ENCODE assay signal across 9 cellular contexts in genomic region chr2:32715391-32715841, GRCh38.
DNase-seq lines count a peak whose midpoint lies in the region; ATAC-seq and TF ChIP-seq lines count a peak whose summit lies in the region.
"Had no signal": no experiment of that assay in that cellular context is flagged by ENCODE, and none has a peak within 500 bp of the region (broad histone marks: within the 10 kb centered on the region; RNA-seq: fewer than 3 reads in every experiment).

No MANE protein-coding gene starts in this region.

- peaks cover 6% of the 10 kb centered on the region for H3K9me3 Mint-ChIP-seq in chondrocyte (ENCODE audit: low read depth)
- H3K9me3 Mint-ChIP-seq: neural crest cell had no signal

- DNase-seq in GM10266 (ENCODE audit: extremely low spot score) (peak; percentile 56), chondrocyte (ENCODE audit: low spot score) (no peak), AML-193 (lab: John Stamatoyannopoulos, UW) (no peak), NCI-H510A treated with DMSO at 0.1 percent for 48 hours (lab: John Stamatoyannopoulos, UW) (no peak), CD1c-positive myeloid dendritic cell (ENCODE audit: extremely low spot score) (no peak)
- no peak for DNase-seq in activated CD8-positive, alpha-beta memory T cell treated with anti-CD3 and anti-CD28 coated beads, Interleukin-2, amount 50 U/mL, for 48 hours

- no peak overlapping the region for H3K4me3 Mint-ChIP-seq in chondrocyte (ENCODE audit: unreplicated experiment)
- H3K4me3 Mint-ChIP-seq: neural crest cell had no signal

- H3K27ac Mint-ChIP-seq in chondrocyte (ENCODE audit: unreplicated experiment): peak overlapping the region; percentile 68

- TF ChIP-seq CTCF in GM10266 (IDR thresholded peaks at IDR 0.05; ENCODE audit: control insufficient read depth, insufficient read depth, low read depth, missing control alignments) (no peak), chondrocyte (IDR thresholded peaks at IDR 0.05) (no peak)

- peak; percentile 92 for ATAC-seq in GM19452 (IDR thresholded peaks at IDR 0.05; ENCODE audit: unreplicated experiment)
- ATAC-seq in HG03135 (IDR thresholded peaks at IDR 0.05; ENCODE audit: unreplicated experiment): peak; percentile 87

- H3K27me3 Mint-ChIP-seq in chondrocyte (ENCODE audit: low read depth): no peaks in the 10 kb centered on the region

- peaks cover 64% of the 10 kb centered on the region for H3K4me1 Mint-ChIP-seq in chondrocyte (ENCODE audit: low read depth)
- H3K4me1 Mint-ChIP-seq: neural crest cell had no signal

- H3K36me3 Mint-ChIP-seq in chondrocyte (ENCODE audit: low read depth): no peaks in the 10 kb centered on the region
